Comparison of ENCODE assay signal across 9 cellular contexts in genomic region chr10:104642311-104643022, GRCh38. TPM values are rescaled to one million over a fixed set of nuclear protein-coding genes. Genes with fewer than 3 reads are reported as not detected.
DNase-seq lines count a peak whose midpoint lies in the region; ATAC-seq, FAIRE-seq and TF ChIP-seq lines count a peak whose summit lies in the region.
"Had no signal": no experiment of that assay in that cellular context is flagged by ENCODE, and none has a peak within 500 bp of the region (broad histone marks: within the 10 kb centered on the region; RNA-seq: fewer than 3 reads in every experiment).

No MANE protein-coding gene starts in this region.

- CTCF ChIA-PET in A549 (lab: Yijun Ruan, JAX): interaction anchor here (0.6 to 1.7 kb wide), 6 partner anchors 13 to 200 kb away, joined by 3 to 4 read pairs (median 4); no protein-coding TSS in a partner anchor
- CTCF ChIA-PET in mammary epithelial cell (lab: Charles Lee; ENCODE audit: low non-redundant PET): no interaction called here

- H3K9me3 ChIP-seq in A549: no peaks in the 10 kb centered on the region
- no peaks in the 10 kb centered on the region for H3K9me3 ChIP-seq in mammary epithelial cell (replicated peaks; ENCODE audit: insufficient read depth, low read length)
- no peaks in the 10 kb centered on the region for H3K9me3 ChIP-seq in left lung
- H3K9me3 ChIP-seq in Karpas-422 (ENCODE audit: low read length): no peaks in the 10 kb centered on the region

- no peak overlapping the region for H3K27ac ChIP-seq in A549
- H3K27ac ChIP-seq in GM23338 (ENCODE audit: low read depth): no peak overlapping the region
- H3K27ac ChIP-seq in mammary epithelial cell (ENCODE audit: insufficient read depth, low read depth, low read length): no peak overlapping the region
- no peak overlapping the region for H3K27ac ChIP-seq in left lung
- no peak overlapping the region for H3K27ac ChIP-seq in Karpas-422 (ENCODE audit: low read length)

- H3K27me3 Mint-ChIP-seq in GM23338 (ENCODE audit: insufficient read depth, low read depth, poor library complexity): peaks cover 67% of the 10 kb centered on the region
- peaks cover 65% of the 10 kb centered on the region for H3K27me3 Mint-ChIP-seq in stimulated activated memory B cell treated with anti-CD40 and anti-IgM and Interleukin-4, amounts not matched to agents 10 μg/mL and 1 μg/mL and 100 μg/mL, for 72 hours

- H3K4me3 Mint-ChIP-seq in GM23338: peak overlapping the region; percentile 81
- H3K4me3 Mint-ChIP-seq in stimulated activated memory B cell treated with anti-CD40 and anti-IgM and Interleukin-4, amounts not matched to agents 10 μg/mL and 1 μg/mL and 100 μg/mL, for 72 hours: no peak overlapping the region

- H2AFZ ChIP-seq in GM23338 (peak overlapping the region; percentile 94), mammary epithelial cell (ENCODE audit: low read depth, low read length) (peak overlapping the region; percentile 37), Karpas-422 (ENCODE audit: low read length) (no peak overlapping the region)

- ATAC-seq in A549 (peak; percentile 57 to 82; a peak in 5 of 6 replicates), GM23338 (peak; percentile 60), left lung (peak; percentile 64), GM19023 (IDR thresholded peaks at IDR 0.05; ENCODE audit: unreplicated experiment) (no peak)
- no peak for ATAC-seq in stimulated activated memory B cell treated with anti-CD40 and anti-IgM and Interleukin-4, amounts not matched to agents 10 μg/mL and 1 μg/mL and 100 μg/mL, for 72 hours

- H3K4me3 ChIP-seq in A549 (peak overlapping the region; percentile 34), GM23338 (peak overlapping the region; percentile 82), mammary epithelial cell (replicated peaks in 1 of 3; ENCODE audit: insufficient read depth in 1 of 3, low read depth in 2 of 3, low read length in 3 of 3) (peak overlapping the region in 1 of 3 experiments; percentile 9), left lung (no peak overlapping the region), Karpas-422 (ENCODE audit: low read length) (no peak overlapping the region)

- 3% methylated on average over 27 of the region's 58 CpGs for WGBS in A549 (ENCODE audit: missing lambda C conversion rate)
- WGBS in mammary epithelial cell (ENCODE audit: low coverage, missing lambda C conversion rate): 5% methylated on average over 23 of the region's 58 CpGs

- peaks cover 4% of the 10 kb centered on the region for H3K4me1 Mint-ChIP-seq in GM23338
- H3K4me1 Mint-ChIP-seq in stimulated activated memory B cell treated with anti-CD40 and anti-IgM and Interleukin-4, amounts not matched to agents 10 μg/mL and 1 μg/mL and 100 μg/mL, for 72 hours: peaks cover 8% of the 10 kb centered on the region

- H3K4me2 ChIP-seq in A549: peak overlapping the region; percentile 88
- H3K4me2 ChIP-seq in GM23338: peak overlapping the region; percentile 94
- peak overlapping the region; percentile 44 for H3K4me2 ChIP-seq in mammary epithelial cell (ENCODE audit: insufficient read depth, low read depth, low read length)
- H3K4me2 ChIP-seq in Karpas-422 (ENCODE audit: low read depth, low read length, poor library complexity, severe bottlenecking): no peak overlapping the region

- intact Hi-C loops in mammary epithelial cell (cut with micrococcal nuclease): no loop called here
- intact Hi-C loops in left lung (cut with DNase I): no loop called here

- no peaks in the 10 kb centered on the region for H4K20me1 ChIP-seq in GM23338 (replicated peaks; ENCODE audit: insufficient read depth)
- no peaks in the 10 kb centered on the region for H4K20me1 ChIP-seq in mammary epithelial cell (ENCODE audit: insufficient read depth, low read length)
- H4K20me1 ChIP-seq in Karpas-422 (ENCODE audit: insufficient read depth, low read depth, low read length): no peaks in the 10 kb centered on the region

- no peak for TF ChIP-seq POLR2A in A549 (IDR thresholded peaks at IDR 0.05; ENCODE audit: low read length)

- H3K4me1 ChIP-seq in A549: peaks cover 27% of the 10 kb centered on the region
- 0 out of 2 replicates have a peak, but pooled peaks cover 7% of the 10 kb centered on the region for H3K4me1 ChIP-seq in GM23338 (ENCODE audit: insufficient read depth)
- peaks cover 6% of the 10 kb centered on the region for H3K4me1 ChIP-seq in mammary epithelial cell (ENCODE audit: insufficient read depth, low read length)
- no peaks in the 10 kb centered on the region for H3K4me1 ChIP-seq in left lung
- no peaks in the 10 kb centered on the region for H3K4me1 ChIP-seq in Karpas-422 (ENCODE audit: low read length)

- H3K9ac ChIP-seq in mammary epithelial cell (ENCODE audit: insufficient read depth, low read length): no peak overlapping the region
- H3K9ac ChIP-seq in Karpas-422 (ENCODE audit: low read length): no peak overlapping the region

- H3K27me3 ChIP-seq in GM23338 (ENCODE audit: insufficient read depth): peaks cover 74% of the 10 kb centered on the region
- peaks cover 51% of the 10 kb centered on the region for H3K27me3 ChIP-seq in mammary epithelial cell (ENCODE audit: insufficient read depth, low read length)
- peaks cover 54 to 94% of the 10 kb centered on the region in 2 donors for H3K27me3 ChIP-seq in left lung
- no peaks in the 10 kb centered on the region for H3K27me3 ChIP-seq in Karpas-422 (ENCODE audit: low read length)

- no peak for TF ChIP-seq EP300 in A549 (IDR thresholded peaks at IDR 0.05)

- DNase-seq in A549 (ENCODE audit: low read depth in 1 of 2, low spot score in 1 of 2) (peak; percentile 46 to 65), GM23338 (ENCODE audit: low spot score) (peak; percentile 96), mammary epithelial cell (no peak), left lung (peak in 1 of 2 donors; percentile 78), T-helper 9 cell (no peak), Karpas-422 (no peak)

- in situ Hi-C loops in mammary epithelial cell (cut with MboI; ENCODE audit: low sequenced_read_pairs in 2 of 2): no loop called here

- H3K27ac Mint-ChIP-seq in GM23338: no peak overlapping the region
- H3K27ac Mint-ChIP-seq in stimulated activated memory B cell treated with anti-CD40 and anti-IgM and Interleukin-4, amounts not matched to agents 10 μg/mL and 1 μg/mL and 100 μg/mL, for 72 hours: no peak overlapping the region

- H3K36me3 Mint-ChIP-seq in GM23338 (ENCODE audit: low read depth): no peaks in the 10 kb centered on the region; the same call in 2 of the 3 replicates
- no peaks in the 10 kb centered on the region for H3K36me3 Mint-ChIP-seq in stimulated activated memory B cell treated with anti-CD40 and anti-IgM and Interleukin-4, amounts not matched to agents 10 μg/mL and 1 μg/mL and 100 μg/mL, for 72 hours

- no TSS peak for BruUV-seq in mammary epithelial cell (replicated peaks; lab: Mats Ljungman, UMichigan)

- TF ChIP-seq CTCF in A549 (IDR thresholded peaks at IDR 0.05) (peak; percentile 40), GM23338 (conservative IDR thresholded peaks at IDR 0.05; ENCODE audit: low read depth in 2 of 2) (peak; percentile 63 to 88), mammary epithelial cell (conservative IDR thresholded peaks at IDR 0.05 in 1 of 2, IDR thresholded peaks at IDR 0.05 in 1 of 2; ENCODE audit: extremely low read depth in 1 of 2, insufficient read depth in 1 of 2, low read depth in 1 of 2, low read length in 2 of 2) (peak; percentile 18 to 36), left lung (IDR thresholded peaks at IDR 0.05) (no peak)

- H3K9me3 Mint-ChIP-seq in GM23338: no peaks in the 10 kb centered on the region; the same call in 2 of the 3 replicates
- H3K9me3 Mint-ChIP-seq in stimulated activated memory B cell treated with anti-CD40 and anti-IgM and Interleukin-4, amounts not matched to agents 10 μg/mL and 1 μg/mL and 100 μg/mL, for 72 hours: no peaks in the 10 kb centered on the region

- no peaks in the 10 kb centered on the region for H3K36me3 ChIP-seq in GM23338 (ENCODE audit: insufficient read depth)
- no peaks in the 10 kb centered on the region for H3K36me3 ChIP-seq in mammary epithelial cell (ENCODE audit: insufficient read depth, low read length)
- no peaks in the 10 kb centered on the region for H3K36me3 ChIP-seq in left lung
- H3K36me3 ChIP-seq in Karpas-422 (ENCODE audit: insufficient read depth, low read length): no peaks in the 10 kb centered on the region

- peak; percentile 26 to 33; a peak in 1 of 5 replicates for TF ChIP-seq RAD21 in A549 (conservative IDR thresholded peaks at IDR 0.05 in 1 of 2, IDR thresholded peaks at IDR 0.05 in 1 of 2)

- no peaks in the 10 kb centered on the region for H3K9me2 ChIP-seq in GM23338 (ENCODE audit: insufficient read depth)
- no peaks in the 10 kb centered on the region for H3K9me2 ChIP-seq in Karpas-422 (replicated peaks; ENCODE audit: insufficient read depth, low read length)

- peaks cover 7% of the 10 kb centered on the region for H3F3A ChIP-seq in GM23338 (replicated peaks; ENCODE audit: low read depth)

- dilution Hi-C loops in mammary epithelial cell (cut with HindIII; ENCODE audit: low sequenced_read_pairs): no loop called here

- no peak for FAIRE-seq in A549 (lab: Jason Lieb, UNC)

- POLR2A ChIA-PET in A549 (lab: Yijun Ruan, JAX): no interaction called here

- H3K79me2 ChIP-seq in GM23338 (replicated peaks; ENCODE audit: insufficient read depth) (no peaks in the 10 kb centered on the region), mammary epithelial cell (ENCODE audit: insufficient read depth, low read length) (no peaks in the 10 kb centered on the region), Karpas-422 (ENCODE audit: low read length) (no peaks in the 10 kb centered on the region)

TF ChIP-seq in A549, 52 proteins besides CTCF, POLR2A, EP300 and RAD21 (continues in another document):
- TF ChIP-seq HOXA7 (CRISPR knock-in tag; IDR thresholded peaks at IDR 0.05) (no peak), RFX5 (IDR thresholded peaks at IDR 0.05) (no peak), MAFK (IDR thresholded peaks at IDR 0.05; ENCODE audit: partially characterized antibody) (no peak), NR3C1 (IDR thresholded peaks at IDR 0.05) (no peak), GATA3 (IDR thresholded peaks at IDR 0.05; ENCODE audit: borderline replicate concordance) (no peak), EHMT2 (IDR thresholded peaks at IDR 0.05; ENCODE audit: low read depth) (no peak)

TF ChIP-seq in GM23338, 12 proteins besides CTCF, POLR2A, EP300 and RAD21 (continues in another document):
- TF ChIP-seq ZNF331 (CRISPR knock-in tag; IDR thresholded peaks at IDR 0.05; ENCODE audit: low read depth) (no peak), POLR2AphosphoS5 (IDR thresholded peaks at IDR 0.05; ENCODE audit: low read depth) (0 out of 2 replicates have a peak, but pooled peaks have one; percentile 35), EZH2phosphoT487 (IDR thresholded peaks at IDR 0.05; ENCODE audit: unreplicated experiment) (peak; percentile 21)

RNA-seq across cellular contexts. Expression of gene SORCS3, which starts 1.4 kb away (rescaled TPM):
- polyA plus RNA-seq in A549 (2011; rRNA removed) (not detected in 2 replicates), A549 (2017; fragmentation: RNase III; extraction: RNeasy Plus Mini Kit Qiagen cat#74134 plus additional on column Dnase treatment) (not detected in 3 replicates), GM23338 (2016; fragmentation: Nextera tagmentation; extraction: Ambion mirVana) (0.37 and 0.43 TPM in 2 replicates), mammary epithelial cell (not detected)
- not detected in 2 replicates for polyA plus RNA-seq in A549 (2012; cell fraction: cytosol; rRNA removed)
- polyA plus RNA-seq in A549 (2012; cell fraction: nucleus; rRNA removed): not detected in 2 replicates
- not detected in 2 replicates for polyA minus RNA-seq in A549 (2011; rRNA and poly(A)+ RNA removed)
- 1.4 TPM in 2 replicates for total RNA-seq in GM23338 (2014; rRNA removed; shearing (Covaris generic))
- total RNA-seq in mammary epithelial cell (not detected), left lung (not detected)
- not detected for polyA minus RNA-seq in mammary epithelial cell
- total RNA-seq in Karpas-422 (2014; rRNA removed; shearing (Covaris generic); ENCODE audit: low replicate concordance): not detected in 2 replicates
- total RNA-seq: activated CD8-positive, alpha-beta memory T cell treated with anti-CD3 and anti-CD28 coated beads for 36 hours had no signal

Comparison
In these comparisons a context has a peak if more than half of its experiments do, and no peak if none do; other contexts are left out.
1. ATAC-seq: peak in A549 (2 of 2), GM23338 (single experiment) and left lung (single experiment); none in stimulated activated memory B cell treated with anti-CD40 and anti-IgM and Interleukin-4, amounts not matched to agents 10 μg/mL and 1 μg/mL and 100 μg/mL, for 72 hours (single experiment) and GM19023 (single experiment).
2. DNase-seq: peak in A549 (2 of 2) and GM23338 (single experiment); none in mammary epithelial cell (single experiment), T-helper 9 cell (single experiment) and Karpas-422 (single experiment).
3. H3K4me3 ChIP-seq: peak in A549 (single experiment) and GM23338 (single experiment); none in left lung (0 of 2) and Karpas-422 (single experiment).
4. CTCF ChIP-seq: peak in A549 (single experiment), GM23338 (2 of 2) and mammary epithelial cell (2 of 2); none in left lung (0 of 2).